ENCODE assay signal across 8 cellular contexts in genomic region chr10:49942339-49942705, GRCh38. TPM values are rescaled to one million over a fixed set of nuclear protein-coding genes. Genes with fewer than 3 reads are reported as not detected.
A peak's percentile ranks its signal among the peaks of the same experiment; 100 is the strongest.
DNase-seq lines count a peak whose midpoint lies in the region; ATAC-seq and TF ChIP-seq lines count a peak whose summit lies in the region.
"Not testable (repeated sequence)": the region's sequence is repeated elsewhere in the genome, so short reads cannot be mapped to it uniquely, and the experiment has no call there.

No MANE protein-coding gene starts in this region.

- not testable (repeated sequence) for H3K36me3 ChIP-seq in uterus

- peak overlapping the region; percentile 97 for H3K4me3 Mint-ChIP-seq in activated CD4-positive, alpha-beta T cell treated with anti-CD3 and anti-CD28 coated beads, Interleukin-2, amount 10 ng/mL, durations not matched to agents 7 days and 5 days
- peak overlapping the region; percentile 99 for H3K4me3 Mint-ChIP-seq in osteocyte (ENCODE audit: unreplicated experiment)

- POLR2A ChIA-PET in activated CD4-positive, alpha-beta T cell treated with anti-CD3 and anti-CD28 coated beads, Interleukin-2, amount 10 ng/mL, durations not matched to agents 7 days and 5 days (lab: Charles Lee): not testable (repeated sequence)

- not testable (repeated sequence) for H3K27me3 Mint-ChIP-seq in activated CD4-positive, alpha-beta T cell treated with anti-CD3 and anti-CD28 coated beads, Interleukin-2, amount 10 ng/mL, durations not matched to agents 7 days and 5 days; osteocyte (ENCODE audit: unreplicated experiment)

- H3K4me3 ChIP-seq in uterus: peak overlapping the region; percentile 75 to 94

- peak; percentile 25 for ATAC-seq in GM18502 (IDR thresholded peaks at IDR 0.05; ENCODE audit: poor library complexity, unreplicated experiment)
- ATAC-seq in HG02588 (IDR thresholded peaks at IDR 0.05; ENCODE audit: unreplicated experiment): peak; percentile 6

- H3K4me1 ChIP-seq in uterus: not testable (repeated sequence)

- H3K9me3 Mint-ChIP-seq in activated CD4-positive, alpha-beta T cell treated with anti-CD3 and anti-CD28 coated beads, Interleukin-2, amount 10 ng/mL, durations not matched to agents 7 days and 5 days; osteocyte (ENCODE audit: unreplicated experiment): not testable (repeated sequence)

- CTCF ChIA-PET in activated CD4-positive, alpha-beta T cell treated with anti-CD3 and anti-CD28 coated beads, Interleukin-2, amount 10 ng/mL, durations not matched to agents 7 days and 5 days (lab: Charles Lee): not testable (repeated sequence)

- DNase-seq in LHCN-M2 (ENCODE audit: low read depth): peak; percentile 1
- not testable (repeated sequence) for DNase-seq in activated CD4-positive, alpha-beta T cell treated with anti-CD3 and anti-CD28 coated beads, Interleukin-2, amount 10 ng/mL, durations not matched to agents 7 days and 5 days; osteocyte (ENCODE audit: extremely low spot score, unreplicated experiment); uterus
- peak; percentile 45 for DNase-seq in dermis blood vessel endothelial cell
- DNase-seq in inferior parietal cortex (ENCODE audit: extremely low spot score): peak; percentile 3

- peak overlapping the region; percentile 92 for H3K27ac Mint-ChIP-seq in activated CD4-positive, alpha-beta T cell treated with anti-CD3 and anti-CD28 coated beads, Interleukin-2, amount 10 ng/mL, durations not matched to agents 7 days and 5 days
- peak overlapping the region; percentile 94 for H3K27ac Mint-ChIP-seq in osteocyte (ENCODE audit: unreplicated experiment)

- H3K36me3 Mint-ChIP-seq in activated CD4-positive, alpha-beta T cell treated with anti-CD3 and anti-CD28 coated beads, Interleukin-2, amount 10 ng/mL, durations not matched to agents 7 days and 5 days (ENCODE audit: low read depth): peaks cover 25% of the 10 kb centered on the region
- H3K36me3 Mint-ChIP-seq in osteocyte (ENCODE audit: unreplicated experiment): not testable (repeated sequence)

- not testable (repeated sequence) for H3K9me3 ChIP-seq in uterus

- intact Hi-C loops in uterus (cut with DNase I; ENCODE audit: low total_unique reads): not testable (repeated sequence)

- H3K27ac ChIP-seq in uterus: peak overlapping the region; percentile 49 to 58

- TF ChIP-seq POLR2A in uterus (IDR thresholded peaks at IDR 0.05): not testable (repeated sequence)

- H3K4me1 Mint-ChIP-seq in activated CD4-positive, alpha-beta T cell treated with anti-CD3 and anti-CD28 coated beads, Interleukin-2, amount 10 ng/mL, durations not matched to agents 7 days and 5 days: peaks cover 45% of the 10 kb centered on the region
- peaks cover 30% of the 10 kb centered on the region for H3K4me1 Mint-ChIP-seq in osteocyte (ENCODE audit: unreplicated experiment)

- TF ChIP-seq CTCF in osteocyte (IDR thresholded peaks at IDR 0.05); uterus (IDR thresholded peaks at IDR 0.05): not testable (repeated sequence)

- not testable (repeated sequence) for H3K27me3 ChIP-seq in uterus

RNA-seq across cellular contexts. Expression of gene TIMM23B, which starts 0.5 kb away (rescaled TPM):
- 14.4 and 14.8 TPM in 2 replicates for total RNA-seq in LHCN-M2 (2014; rRNA removed)
- 8.5 TPM for polyA plus RNA-seq in LHCN-M2 (2012)
- 10 to 100 TPM; 27.0 to 27.9 TPM for total RNA-seq in activated CD4-positive, alpha-beta T cell treated with anti-CD3 and anti-CD28 coated beads, Interleukin-2, amount 10 ng/mL, durations not matched to agents 7 days and 5 days
- 12.4 and 15.3 TPM in 2 replicates for total RNA-seq in dermis blood vessel endothelial cell
- 21.3 TPM in 2 replicates for total RNA-seq in osteocyte
- total RNA-seq in uterus: 10 to 100 TPM in 3 of 4 donors, under 1 TPM in 1; 0.29 to 29.9 (median 23.5) TPM

RNA-seq across cellular contexts. Expression of gene PARG, which starts 0.5 kb away (rescaled TPM):
- total RNA-seq in LHCN-M2 (2014; rRNA removed): 22.8 and 23.1 TPM in 2 replicates
- polyA plus RNA-seq in LHCN-M2 (2012): 7.4 TPM
- 10 to 100 TPM; 35.0 to 41.3 TPM for total RNA-seq in activated CD4-positive, alpha-beta T cell treated with anti-CD3 and anti-CD28 coated beads, Interleukin-2, amount 10 ng/mL, durations not matched to agents 7 days and 5 days
- total RNA-seq in dermis blood vessel endothelial cell: 29.8 and 31.1 TPM in 2 replicates
- total RNA-seq in osteocyte: 30.7 and 34.2 TPM in 2 replicates
- 10 to 100 TPM; 29.7 to 58.6 (median 44.3) TPM for total RNA-seq in uterus

RNA-seq across cellular contexts. Expression of gene AGAP6, which starts 45.9 kb away (rescaled TPM):
- 4.8 and 5.6 TPM in 2 replicates for total RNA-seq in LHCN-M2 (2014; rRNA removed)
- 2.8 TPM for polyA plus RNA-seq in LHCN-M2 (2012)
- 10 to 100 TPM; 27.1 to 30.0 TPM for total RNA-seq in activated CD4-positive, alpha-beta T cell treated with anti-CD3 and anti-CD28 coated beads, Interleukin-2, amount 10 ng/mL, durations not matched to agents 7 days and 5 days
- 2.1 and 3.6 TPM in 2 replicates for total RNA-seq in dermis blood vessel endothelial cell
- total RNA-seq in osteocyte: 13.2 and 15.2 TPM in 2 replicates
- 10 to 100 TPM in 3 of 4 donors, 1 to 10 TPM in 1; 6.2 to 24.6 (median 18.8) TPM for total RNA-seq in uterus
